Comparison of ENCODE assay signal across 1 cellular context in the genomic region with DNA sequence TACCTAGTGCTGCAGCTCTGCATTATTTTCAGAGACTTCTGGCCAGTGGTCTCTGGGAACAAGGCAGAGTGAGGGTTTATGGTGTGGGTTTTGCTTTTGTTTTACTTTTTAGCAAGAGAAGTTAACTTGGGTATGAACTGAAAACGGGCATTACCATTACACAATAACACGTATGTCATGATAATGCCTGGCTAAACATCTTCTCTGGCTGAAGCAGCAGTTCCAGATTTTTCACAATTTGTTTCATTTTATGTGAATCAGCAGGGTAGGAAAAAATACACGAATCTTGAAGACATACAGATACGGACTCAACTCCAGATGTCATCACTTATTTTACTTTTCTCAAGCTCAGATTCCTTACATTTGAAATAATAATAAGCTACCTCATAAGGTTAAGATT.
TF ChIP-seq lines count a peak whose summit lies in the region.

No MANE protein-coding gene starts in this region.

TF ChIP-seq in HepG2, 621 proteins besides CTCF, POLR2A, EP300 and RAD21 (continued from another document):
- TF ChIP-seq, protein P1, sequence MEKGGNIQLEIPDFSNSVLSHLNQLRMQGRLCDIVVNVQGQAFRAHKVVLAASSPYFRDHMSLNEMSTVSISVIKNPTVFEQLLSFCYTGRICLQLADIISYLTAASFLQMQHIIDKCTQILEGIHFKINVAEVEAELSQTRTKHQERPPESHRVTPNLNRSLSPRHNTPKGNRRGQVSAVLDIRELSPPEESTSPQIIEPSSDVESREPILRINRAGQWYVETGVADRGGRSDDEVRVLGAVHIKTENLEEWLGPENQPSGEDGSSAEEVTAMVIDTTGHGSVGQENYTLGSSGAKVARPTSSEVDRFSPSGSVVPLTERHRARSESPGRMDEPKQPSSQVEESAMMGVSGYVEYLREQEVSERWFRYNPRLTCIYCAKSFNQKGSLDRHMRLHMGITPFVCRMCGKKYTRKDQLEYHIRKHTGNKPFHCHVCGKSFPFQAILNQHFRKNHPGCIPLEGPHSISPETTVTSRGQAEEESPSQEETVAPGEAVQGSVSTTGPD (CRISPR knock-in tag; IDR thresholded peaks at IDR 0.05), result no peak
- no peak for TF ChIP-seq ZFX (CRISPR knock-in tag; IDR thresholded peaks at IDR 0.05; ENCODE audit: low read depth)
